In genomic region chr17:28416703-28417311, GRCh38 we compare ENCODE assay signal across 8 cellular contexts. TPM values are rescaled to one million over a fixed set of nuclear protein-coding genes. Genes with fewer than 3 reads are reported as not detected.
DNase-seq lines count a peak whose midpoint lies in the region; ATAC-seq, FAIRE-seq and TF ChIP-seq lines count a peak whose summit lies in the region.

No MANE protein-coding gene starts in this region.

- peaks cover 5 to 7% of the 10 kb centered on the region in 2 donors for H3K4me1 Mint-ChIP-seq in effector memory CD8-positive, alpha-beta T cell (ENCODE audit: low read depth in 2 of 2)
- H3K4me1 Mint-ChIP-seq in mesothelial cell of epicardium: no peaks in the 10 kb centered on the region
- H3K4me1 Mint-ChIP-seq in stimulated activated naive CD8-positive, alpha-beta T cell treated with anti-CD3 and anti-CD28 coated beads, Interleukin-15, amount 100 ng/mL, for 72 hours: peaks cover 7% of the 10 kb centered on the region

- H3K4me3 ChIP-seq in BE2C (ENCODE audit: low read depth, low read length): no peak overlapping the region

- H3K4me3 Mint-ChIP-seq in effector memory CD8-positive, alpha-beta T cell: no peak overlapping the region
- H3K4me3 Mint-ChIP-seq in mesothelial cell of epicardium: no peak overlapping the region
- no peak overlapping the region for H3K4me3 Mint-ChIP-seq in stimulated activated naive CD8-positive, alpha-beta T cell treated with anti-CD3 and anti-CD28 coated beads, Interleukin-15, amount 100 ng/mL, for 72 hours

- H3K9me3 Mint-ChIP-seq in effector memory CD8-positive, alpha-beta T cell: no peaks in the 10 kb centered on the region
- no peaks in the 10 kb centered on the region for H3K9me3 Mint-ChIP-seq in mesothelial cell of epicardium
- H3K9me3 Mint-ChIP-seq in stimulated activated naive CD8-positive, alpha-beta T cell treated with anti-CD3 and anti-CD28 coated beads, Interleukin-15, amount 100 ng/mL, for 72 hours: no peaks in the 10 kb centered on the region

- no peak overlapping the region for H3K27ac Mint-ChIP-seq in effector memory CD8-positive, alpha-beta T cell
- H3K27ac Mint-ChIP-seq in mesothelial cell of epicardium: no peak overlapping the region
- H3K27ac Mint-ChIP-seq in stimulated activated naive CD8-positive, alpha-beta T cell treated with anti-CD3 and anti-CD28 coated beads, Interleukin-15, amount 100 ng/mL, for 72 hours: no peak overlapping the region

- peak; percentile 74 for TF ChIP-seq CTCF in BE2C (IDR thresholded peaks at IDR 0.05; ENCODE audit: low read depth, low read length)
- TF ChIP-seq CTCF in mesothelial cell of epicardium (IDR thresholded peaks at IDR 0.05; ENCODE audit: unreplicated experiment): peak; percentile 41

- H3K27me3 ChIP-seq in BE2C: no peaks in the 10 kb centered on the region; the same call in 1 of the 2 replicates

- no peaks in the 10 kb centered on the region for H3K4me1 ChIP-seq in BE2C

- H3K36me3 ChIP-seq in BE2C: no peaks in the 10 kb centered on the region

- FAIRE-seq in H54 (lab: Jason Lieb, UNC): no peak

- peaks cover 6 to 37% of the 10 kb centered on the region in 2 donors for H3K27me3 Mint-ChIP-seq in effector memory CD8-positive, alpha-beta T cell
- peaks cover 1% of the 10 kb centered on the region for H3K27me3 Mint-ChIP-seq in mesothelial cell of epicardium (ENCODE audit: low read depth)
- H3K27me3 Mint-ChIP-seq in stimulated activated naive CD8-positive, alpha-beta T cell treated with anti-CD3 and anti-CD28 coated beads, Interleukin-15, amount 100 ng/mL, for 72 hours: peaks cover 2% of the 10 kb centered on the region

- H3K36me3 Mint-ChIP-seq in effector memory CD8-positive, alpha-beta T cell (ENCODE audit: insufficient read depth): peaks cover 3% of the 10 kb centered on the region
- no peaks in the 10 kb centered on the region for H3K36me3 Mint-ChIP-seq in mesothelial cell of epicardium

- H3K9me3 ChIP-seq in BE2C: no peaks in the 10 kb centered on the region

- TF ChIP-seq POLR2A in H54 (IDR thresholded peaks at IDR 0.05; ENCODE audit: low read depth, low read length): no peak

- peak; percentile 53 for DNase-seq in BE2C
- peak; percentile 40 for DNase-seq in H54 (ENCODE audit: insufficient read length, low spot score)
- DNase-seq in NCI-H345 (lab: John Stamatoyannopoulos, UW): peak; percentile 49
- peak; percentile 49 to 61 for DNase-seq in activated CD4-positive, alpha-beta T cell treated with anti-CD3 and anti-CD28 coated beads for 4 hours
- DNase-seq in effector memory CD8-positive, alpha-beta T cell: peak; percentile 40 to 46 (median 46)
- DNase-seq in mesothelial cell of epicardium (ENCODE audit: low spot score in 2 of 2, unreplicated experiment in 2 of 2): no peak
- DNase-seq in stimulated activated naive CD8-positive, alpha-beta T cell treated with anti-CD3 and anti-CD28 coated beads, Interleukin-15, amount 100 ng/mL, for 72 hours: peak; percentile 55 to 62
- no peak for DNase-seq in cortex of kidney (lab: John Stamatoyannopoulos, UW)

- ATAC-seq in effector memory CD8-positive, alpha-beta T cell (replicated peaks): peak; percentile 79
- peak; percentile 94 for ATAC-seq in stimulated activated naive CD8-positive, alpha-beta T cell treated with anti-CD3 and anti-CD28 coated beads, Interleukin-15, amount 100 ng/mL, for 72 hours

RNA-seq across cellular contexts. Expression of gene SLC46A1, which starts 10.8 kb away (rescaled TPM):
- polyA plus RNA-seq in BE2C (2012; ENCODE audit: insufficient read depth, insufficient read length, low read depth): 7.7 TPM
- total RNA-seq in mesothelial cell of epicardium: 13.3 to 15.2 TPM (median 13.5 TPM) in 3 replicates

RNA-seq across cellular contexts. Expression of gene SARM1, which starts 45.3 kb away (rescaled TPM):
- 22.6 TPM for polyA plus RNA-seq in BE2C (2012; ENCODE audit: insufficient read depth, insufficient read length, low read depth)
- total RNA-seq in mesothelial cell of epicardium: 17.3 to 19.0 TPM (median 17.3 TPM) in 3 replicates

RNA-seq across cellular contexts. Expression of gene VTN, which starts 46.7 kb away (rescaled TPM):
- 0.31 TPM for polyA plus RNA-seq in BE2C (2012; ENCODE audit: insufficient read depth, insufficient read length, low read depth)
- 0.47 to 0.51 TPM (median 0.50 TPM) in 3 replicates for total RNA-seq in mesothelial cell of epicardium

RNA-seq across cellular contexts. Expression of gene SEBOX, which starts 51.8 kb away (rescaled TPM):
- not detected for polyA plus RNA-seq in BE2C (2012; ENCODE audit: insufficient read depth, insufficient read length, low read depth)
- not detected in 3 replicates for total RNA-seq in mesothelial cell of epicardium

RNA-seq across cellular contexts. Expression of gene SLC13A2, which starts 56.6 kb away (rescaled TPM):
- polyA plus RNA-seq in BE2C (2012; ENCODE audit: insufficient read depth, insufficient read length, low read depth): not detected
- not detected in 3 replicates for total RNA-seq in mesothelial cell of epicardium

Comparison
In these comparisons a context has a peak if more than half of its experiments do, and no peak if none do; other contexts are left out.
1. DNase-seq: peak in BE2C (single experiment), H54 (single experiment), NCI-H345 (single experiment), activated CD4-positive, alpha-beta T cell treated with anti-CD3 and anti-CD28 coated beads for 4 hours (2 of 2), effector memory CD8-positive, alpha-beta T cell (3 of 3) and stimulated activated naive CD8-positive, alpha-beta T cell treated with anti-CD3 and anti-CD28 coated beads, Interleukin-15, amount 100 ng/mL, for 72 hours (2 of 2); none in mesothelial cell of epicardium (0 of 2) and cortex of kidney (single experiment).